Comparison of ENCODE assay signal across 8 cellular contexts in genomic region chr13:30408319-30409101, GRCh38.
A peak's percentile ranks its signal among the peaks of the same experiment; 100 is the strongest.
DNase-seq lines count a peak whose midpoint lies in the region; ATAC-seq, FAIRE-seq and TF ChIP-seq lines count a peak whose summit lies in the region.

No MANE protein-coding gene starts in this region.

- FAIRE-seq in islet of Langerhans (lab: Jason Lieb, UNC), result peak; percentile 13

- peak; percentile 80 for ATAC-seq in GM21786 (IDR thresholded peaks at IDR 0.05; ENCODE audit: unreplicated experiment)

- DNase-seq in EL, result peak; percentile 84
- DNase-seq in activated CD4-positive, CD25-positive, alpha-beta regulatory T cell treated with anti-CD3 and anti-CD28 coated beads, Interleukin-2, amount 50 U/mL, for 16 hours (ENCODE audit: low read depth, low spot score), result peak; percentile 77
- peak; percentile 85 for DNase-seq in central memory CD4-positive, alpha-beta T cell
- peak; percentile 93 for DNase-seq in stimulated activated CD4-positive, alpha-beta T cell treated with anti-CD3 and anti-CD28 coated beads, Interleukin-12 subunit alpha, Interleukin-12 subunit beta, amount 100 ng/mL, for 4 hours
- no peak for DNase-seq in NCI-H2196 treated with DMSO at 0.1 percent for 48 hours (lab: John Stamatoyannopoulos, UW; ENCODE audit: unreplicated experiment)

- peak; percentile 45 for TF ChIP-seq CTCF in LNCAP (IDR thresholded peaks at IDR 0.05)
